In genomic region chr22:37552560-37553163, GRCh38 we compare ENCODE assay signal across 10 cellular contexts. TPM values are rescaled to one million over a fixed set of nuclear protein-coding genes. Genes with fewer than 3 reads are reported as not detected.
DNase-seq lines count a peak whose midpoint lies in the region; ATAC-seq, FAIRE-seq and TF ChIP-seq lines count a peak whose summit lies in the region.
"Had no signal": no experiment of that assay in that cellular context is flagged by ENCODE, and none has a peak within 500 bp of the region (broad histone marks: within the 10 kb centered on the region; RNA-seq: fewer than 3 reads in every experiment).

No MANE protein-coding gene starts in this region.

- H3K4me1 ChIP-seq in body of pancreas, result peaks cover 77% of the 10 kb centered on the region
- peaks cover 28 to 43% (median 40%) of the 10 kb centered on the region in 3 donors for H3K4me1 ChIP-seq in skeletal muscle tissue (ENCODE audit: control insufficient read depth in 3 of 3, insufficient read depth in 3 of 3, low read length in 3 of 3)

- H3K9me3 ChIP-seq in body of pancreas (no peaks in the 10 kb centered on the region), skeletal muscle tissue (ENCODE audit: control insufficient read depth in 3 of 3, low read length in 3 of 3) (no peaks in the 10 kb centered on the region)

- H3K36me3 ChIP-seq in body of pancreas (replicated peaks in 1 of 2; ENCODE audit: insufficient read depth in 1 of 2, low read depth in 2 of 2) (no peaks in the 10 kb centered on the region), skeletal muscle tissue (ENCODE audit: control insufficient read depth in 3 of 3, insufficient read depth in 3 of 3, low read length in 3 of 3) (no peaks in the 10 kb centered on the region)

- 41 to 54% methylated on average over 14 to 16 of the region's 16 CpGs for WGBS in body of pancreas, 2 donors

- TF ChIP-seq CTCF in HFF-Myc (IDR thresholded peaks at IDR 0.05; ENCODE audit: low read depth, low read length, missing control alignments), result no peak
- no peak for TF ChIP-seq CTCF in body of pancreas (IDR thresholded peaks at IDR 0.05)

- TF ChIP-seq POLR2A in body of pancreas (IDR thresholded peaks at IDR 0.05), result no peak
- no peak for TF ChIP-seq POLR2A in GM12892 (IDR thresholded peaks at IDR 0.05; ENCODE audit: low read depth, low read length)

- H3K9ac ChIP-seq in skeletal muscle tissue (ENCODE audit: low read depth in 1 of 3, low read length in 3 of 3), result peak overlapping the region in 1 of 3 donors; percentile 50

- H3K4me3 ChIP-seq in HFF-Myc (replicated peaks; ENCODE audit: low read depth, low read length) (no peak overlapping the region), body of pancreas (no peak overlapping the region), skeletal muscle tissue (ENCODE audit: low read length in 3 of 3) (no peak overlapping the region)

- no peak for FAIRE-seq in GM12892 (lab: Jason Lieb, UNC)

- H3K27ac ChIP-seq in body of pancreas (peak overlapping the region; percentile 25 to 95 (median 54)), skeletal muscle tissue (ENCODE audit: low read depth, low read length) (peak overlapping the region; percentile 56)
- H3K27ac ChIP-seq: HL-60 had no signal

- DNase-seq in HFF-Myc (ENCODE audit: extremely low read depth, low read depth), result peak; percentile 38
- DNase-seq in body of pancreas, result peak in 2 of 4 donors; percentile 39 to 43
- DNase-seq in iPS-NIHi11 (ENCODE audit: low spot score), result peak; percentile 66
- DNase-seq in NCI-H446 (lab: John Stamatoyannopoulos, UW), result no peak
- DNase-seq in activated CD4-positive, alpha-beta T cell treated with anti-CD3 and anti-CD28 coated beads, Interleukin-2, amount 50 U/mL, for 48 hours, result no peak
- no peak for DNase-seq in GM12892 (ENCODE audit: insufficient read length)
- DNase-seq: stimulated activated CD4-positive, alpha-beta T cell treated with anti-CD3 and anti-CD28 coated beads, Interleukin-15, amount 100 ng/mL, for 24 hours had no signal

- no peak for ATAC-seq in body of pancreas
- no peak for ATAC-seq in GM19455 (IDR thresholded peaks at IDR 0.05; ENCODE audit: unreplicated experiment)

- intact Hi-C loops in body of pancreas (cut with DNase I), result no loop called here

- H3K27me3 ChIP-seq in body of pancreas, result no peaks in the 10 kb centered on the region
- peaks cover 3 to 27% (median 14%) of the 10 kb centered on the region in 3 donors for H3K27me3 ChIP-seq in skeletal muscle tissue (ENCODE audit: control insufficient read depth in 3 of 3, insufficient read depth in 3 of 3, low read length in 3 of 3)

RNA-seq across cellular contexts. Expression of gene CDC42EP1, which starts 7.6 kb away (rescaled TPM):
- total RNA-seq in body of pancreas, result 10 to 100 TPM; 73.2 to 84.7 TPM
- total RNA-seq in skeletal muscle tissue, result 6.3 TPM
- not detected for polyA plus RNA-seq in GM12892 (2012; ENCODE audit: missing spikeins)

RNA-seq across cellular contexts. Expression of gene LGALS2, which starts 27.2 kb away (rescaled TPM):
- 10 to 100 TPM; 19.2 to 68.9 TPM for total RNA-seq in body of pancreas
- total RNA-seq in skeletal muscle tissue, result not detected
- not detected for polyA plus RNA-seq in GM12892 (2012; ENCODE audit: missing spikeins)

RNA-seq across cellular contexts. Expression of gene CARD10, which starts 33.4 kb away (rescaled TPM):
- 10 to 100 TPM; 17.4 to 28.7 TPM for total RNA-seq in body of pancreas
- 5.7 TPM for total RNA-seq in skeletal muscle tissue
- polyA plus RNA-seq in GM12892 (2012; ENCODE audit: missing spikeins), result not detected

RNA-seq across cellular contexts. Expression of gene GGA1, which starts 56.0 kb away (rescaled TPM):
- total RNA-seq in body of pancreas (10 to 100 TPM; 38.4 to 42.5 TPM), skeletal muscle tissue (15.7 TPM)
- polyA plus RNA-seq in GM12892 (2012; ENCODE audit: missing spikeins), result 36.3 TPM

Comparison
In these comparisons a context has a peak if more than half of its experiments do, and no peak if none do; other contexts are left out.
1. DNase-seq: peak in HFF-Myc (single experiment) and iPS-NIHi11 (single experiment); none in NCI-H446 (0 of 2), activated CD4-positive, alpha-beta T cell treated with anti-CD3 and anti-CD28 coated beads, Interleukin-2, amount 50 U/mL, for 48 hours (0 of 2) and GM12892 (single experiment).
2. RNA of gene CDC42EP1, which starts 7.6 kb away (total RNA-seq): 73.2 to 84.7 TPM in body of pancreas; 6.3 TPM in skeletal muscle tissue (single experiment); every median in the first group is over 10 times any median in the second.
3. RNA of gene LGALS2, which starts 27.2 kb away (total RNA-seq): 19.2 to 68.9 TPM in body of pancreas; not detected in skeletal muscle tissue (single experiment); every median in the first group is over 10 times any median in the second.